Comparison of ENCODE assay signal across 9 cellular contexts in genomic region chr1:160539896-160540858, GRCh38. TPM values are rescaled to one million over a fixed set of nuclear protein-coding genes. Genes with fewer than 3 reads are reported as not detected.
DNase-seq lines count a peak whose midpoint lies in the region; ATAC-seq, FAIRE-seq and TF ChIP-seq lines count a peak whose summit lies in the region.
"Had no signal": no experiment of that assay in that cellular context is flagged by ENCODE, and none has a peak within 500 bp of the region (broad histone marks: within the 10 kb centered on the region; RNA-seq: fewer than 3 reads in every experiment).

No MANE protein-coding gene starts in this region.

- no peak for TF ChIP-seq CTCF in GM20000 (IDR thresholded peaks at IDR 0.05; ENCODE audit: extremely low read depth, missing control alignments)
- TF ChIP-seq CTCF in HL-60 (IDR thresholded peaks at IDR 0.05; ENCODE audit: insufficient read depth, low read length): no peak
- no peak for TF ChIP-seq CTCF in left lung (IDR thresholded peaks at IDR 0.05)

- peaks cover 0 to 10% of the 10 kb centered on the region in 2 donors for H3K9me3 ChIP-seq in left lung

- H3K27ac ChIP-seq in HL-60 (replicated peaks) (peak overlapping the region; percentile 77), left lung (peak overlapping the region in 1 of 2 donors; percentile 55)

- peaks cover 44% of the 10 kb centered on the region for H3K4me1 Mint-ChIP-seq in activated CD4-positive, alpha-beta T cell treated with anti-CD3 and anti-CD28 coated beads, Interleukin-2, amount 10 ng/mL, durations not matched to agents 24 days and 14 days

- H3K4me1 ChIP-seq in left lung: peaks cover 0 to 22% of the 10 kb centered on the region in 2 donors

- peaks cover 6% of the 10 kb centered on the region for H3K9me3 Mint-ChIP-seq in activated CD4-positive, alpha-beta T cell treated with anti-CD3 and anti-CD28 coated beads, Interleukin-2, amount 10 ng/mL, durations not matched to agents 24 days and 14 days

- no peaks in the 10 kb centered on the region for H3K27me3 Mint-ChIP-seq in activated CD4-positive, alpha-beta T cell treated with anti-CD3 and anti-CD28 coated beads, Interleukin-2, amount 10 ng/mL, durations not matched to agents 24 days and 14 days

- peaks cover 29% of the 10 kb centered on the region for H3K36me3 Mint-ChIP-seq in activated CD4-positive, alpha-beta T cell treated with anti-CD3 and anti-CD28 coated beads, Interleukin-2, amount 10 ng/mL, durations not matched to agents 24 days and 14 days (ENCODE audit: low read depth)

- peak; percentile 69 for ATAC-seq in left lung

- DNase-seq in ELF-1 (ENCODE audit: low read depth, low spot score) (peak; percentile 61), GM20000 (ENCODE audit: low spot score) (peak; percentile 79), HL-60 (ENCODE audit: low read depth in 1 of 2, low spot score in 1 of 2) (peak; percentile 39 to 95), left lung (no peak), hypothalamus (lab: John Stamatoyannopoulos, UW) (no peak), HTR-8/SVneo (ENCODE audit: insufficient read length, low spot score) (no peak), GM03348 (ENCODE audit: low spot score) (no peak)
- DNase-seq in activated CD4-positive, alpha-beta T cell treated with anti-CD3 and anti-CD28 coated beads, Interleukin-2, amount 10 ng/mL, durations not matched to agents 24 days and 14 days: peak; percentile 90

- H3K4me3 ChIP-seq in HL-60 (replicated peaks; ENCODE audit: insufficient read depth, low read length) (no peak overlapping the region), left lung (no peak overlapping the region)

- H3K36me3 ChIP-seq in left lung: no peaks in the 10 kb centered on the region

- FAIRE-seq in HTR-8/SVneo (lab: Jason Lieb, UNC): no peak

- peak overlapping the region; percentile 72 for H3K4me3 Mint-ChIP-seq in activated CD4-positive, alpha-beta T cell treated with anti-CD3 and anti-CD28 coated beads, Interleukin-2, amount 10 ng/mL, durations not matched to agents 24 days and 14 days

- intact Hi-C loops in activated CD4-positive, alpha-beta T cell treated with anti-CD3 and anti-CD28 coated beads, Interleukin-2, amount 10 ng/mL, durations not matched to agents 24 days and 14 days (cut with micrococcal nuclease): loop anchor here (1.0 to 2.0 kb wide), 5 partner anchors 20 to 111 kb away; no protein-coding TSS in a partner anchor
- intact Hi-C loops in left lung (cut with DNase I): no loop called here

- H3K27me3 ChIP-seq in HL-60 (ENCODE audit: insufficient read depth, poor library complexity, severe bottlenecking) (no peaks in the 10 kb centered on the region), left lung (no peaks in the 10 kb centered on the region)

- H3K27ac Mint-ChIP-seq in activated CD4-positive, alpha-beta T cell treated with anti-CD3 and anti-CD28 coated beads, Interleukin-2, amount 10 ng/mL, durations not matched to agents 24 days and 14 days: peak overlapping the region; percentile 91

RNA-seq across cellular contexts. Expression of gene SLAMF6, which starts 17.1 kb away (rescaled TPM):
- 53.8 and 55.4 TPM in 2 replicates for total RNA-seq in activated CD4-positive, alpha-beta T cell treated with anti-CD3 and anti-CD28 coated beads, Interleukin-2, amount 10 ng/mL, durations not matched to agents 24 days and 14 days
- 1 to 10 TPM; 1.4 to 2.8 TPM for total RNA-seq in left lung
- total RNA-seq: LHCN-M2 had no signal

RNA-seq across cellular contexts. Expression of gene CD84, which starts 39.1 kb away (rescaled TPM):
- 17.3 and 17.7 TPM in 2 replicates for total RNA-seq in activated CD4-positive, alpha-beta T cell treated with anti-CD3 and anti-CD28 coated beads, Interleukin-2, amount 10 ng/mL, durations not matched to agents 24 days and 14 days
- total RNA-seq in left lung: 10 to 100 TPM; 17.2 to 39.7 TPM
- total RNA-seq: LHCN-M2 had no signal

Comparison
In these comparisons a context has a peak if more than half of its experiments do, and no peak if none do; other contexts are left out.
1. DNase-seq: peak in ELF-1 (single experiment), GM20000 (single experiment), HL-60 (2 of 2) and activated CD4-positive, alpha-beta T cell treated with anti-CD3 and anti-CD28 coated beads, Interleukin-2, amount 10 ng/mL, durations not matched to agents 24 days and 14 days (single experiment); none in left lung (0 of 2), hypothalamus (0 of 51), HTR-8/SVneo (single experiment) and GM03348 (single experiment).
2. RNA of gene SLAMF6, which starts 17.1 kb away (total RNA-seq): 53.8 to 55.4 TPM in activated CD4-positive, alpha-beta T cell treated with anti-CD3 and anti-CD28 coated beads, Interleukin-2, amount 10 ng/mL, durations not matched to agents 24 days and 14 days; 1.4 to 2.8 TPM in left lung; every median in the first group is over 10 times any median in the second.